In genomic region chr10:29998142-29998808, GRCh38 we compare ENCODE assay signal across 1 cellular context.
A peak's percentile ranks its signal among the peaks of the same experiment; 100 is the strongest.
TF ChIP-seq lines count a peak whose summit lies in the region.

No MANE protein-coding gene starts in this region.

TF ChIP-seq in HepG2, 621 proteins besides CTCF, POLR2A, EP300 and RAD21 (continued from another document and continues in another):
- TF ChIP-seq DZIP1 (CRISPR knock-in tag; IDR thresholded peaks at IDR 0.05) (no peak), ZNF256 (CRISPR knock-in tag; conservative IDR thresholded peaks at IDR 0.05) (no peak), BRF2 (CRISPR knock-in tag; IDR thresholded peaks at IDR 0.05) (no peak), NFIC (IDR thresholded peaks at IDR 0.05; ENCODE audit: low read length) (no peak), POGZ (CRISPR knock-in tag; IDR thresholded peaks at IDR 0.05) (no peak), REPIN1 (CRISPR knock-in tag; IDR thresholded peaks at IDR 0.05; ENCODE audit: borderline replicate concordance, low read depth) (peak; percentile 57), ZBED4 (CRISPR knock-in tag; IDR thresholded peaks at IDR 0.05; ENCODE audit: borderline replicate concordance) (no peak), CREBL2 (CRISPR knock-in tag; IDR thresholded peaks at IDR 0.05; ENCODE audit: borderline replicate concordance) (no peak), KAT7 (CRISPR knock-in tag; IDR thresholded peaks at IDR 0.05; ENCODE audit: borderline replicate concordance) (no peak), THAP9 (CRISPR knock-in tag; IDR thresholded peaks at IDR 0.05; ENCODE audit: borderline replicate concordance) (no peak), STAG1 (CRISPR knock-in tag; IDR thresholded peaks at IDR 0.05) (peak; percentile 97), ATF6 (CRISPR knock-in tag; conservative IDR thresholded peaks at IDR 0.05) (no peak), ETV5 (CRISPR knock-in tag; IDR thresholded peaks at IDR 0.05; ENCODE audit: borderline replicate concordance) (no peak), ZNF264 (CRISPR knock-in tag; IDR thresholded peaks at IDR 0.05) (no peak), SP4 (CRISPR knock-in tag; IDR thresholded peaks at IDR 0.05) (no peak), MIXL1 (CRISPR knock-in tag; IDR thresholded peaks at IDR 0.05) (peak; percentile 68; the same call in 1 of the 2 replicates), CAMTA2 (CRISPR knock-in tag; IDR thresholded peaks at IDR 0.05; ENCODE audit: borderline replicate concordance) (no peak), REST (IDR thresholded peaks at IDR 0.05; ENCODE audit: borderline replicate concordance in 1 of 2, low read depth in 1 of 2, low read length in 2 of 2) (no peak), ZNF567 (CRISPR knock-in tag; IDR thresholded peaks at IDR 0.05; ENCODE audit: borderline replicate concordance) (no peak), ZNF18 (CRISPR knock-in tag; IDR thresholded peaks at IDR 0.05; ENCODE audit: insufficient replicate concordance) (no peak), PATZ1 (CRISPR knock-in tag; IDR thresholded peaks at IDR 0.05) (no peak), ZFY (CRISPR knock-in tag; IDR thresholded peaks at IDR 0.05) (no peak), MAX (IDR thresholded peaks at IDR 0.05) (no peak), RCOR2 (CRISPR knock-in tag; IDR thresholded peaks at IDR 0.05) (no peak), SAP130 (CRISPR knock-in tag; IDR thresholded peaks at IDR 0.05; ENCODE audit: low read depth) (no peak), DNMT1 (CRISPR knock-in tag; IDR thresholded peaks at IDR 0.05) (no peak), HIVEP1 (CRISPR knock-in tag; IDR thresholded peaks at IDR 0.05) (no peak), KLF11 (CRISPR knock-in tag; IDR thresholded peaks at IDR 0.05) (no peak), ZNF597 (CRISPR knock-in tag; IDR thresholded peaks at IDR 0.05) (no peak), YEATS2 (CRISPR knock-in tag; IDR thresholded peaks at IDR 0.05; ENCODE audit: borderline replicate concordance) (peak; percentile 30; the same call in 1 of the 2 replicates), ZNF362 (CRISPR knock-in tag; IDR thresholded peaks at IDR 0.05; ENCODE audit: borderline replicate concordance) (peak; percentile 18; the same call in 1 of the 2 replicates), ZNF10 (CRISPR knock-in tag; IDR thresholded peaks at IDR 0.05; ENCODE audit: borderline replicate concordance, low read depth) (no peak)
